ENCODE assay signal across 38 cellular contexts in the genomic region with DNA sequence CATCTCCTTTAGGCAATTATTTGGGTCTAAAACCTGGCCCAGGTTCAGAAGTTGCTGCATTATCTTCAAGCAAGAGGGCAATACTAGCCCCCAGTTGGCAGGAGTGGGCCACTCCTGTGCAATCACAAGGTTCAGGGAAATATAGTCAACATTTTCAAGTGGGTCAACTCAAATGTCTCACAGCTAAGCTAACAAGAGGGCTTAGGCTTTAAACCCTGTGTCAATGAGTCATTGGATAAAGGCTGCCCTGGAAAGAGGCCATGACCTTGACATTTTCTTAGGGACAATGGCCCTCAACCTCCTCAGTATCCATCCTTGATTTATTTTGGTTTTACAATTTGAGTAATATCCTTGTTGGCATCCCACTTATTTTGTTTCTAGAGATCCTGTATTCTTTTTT.
"Had no signal": no experiment of that assay in that cellular context is flagged by ENCODE, and none has a peak within 500 bp of the region (broad histone marks: within the 10 kb centered on the region; RNA-seq: fewer than 3 reads in every experiment).

No MANE protein-coding gene starts in this region.

- H3K27ac ChIP-seq: body of pancreas, breast epithelium, Peyer's patch, SJSA1, VCaP had no signal

- ATAC-seq: activated T-helper 17 cell treated with anti-CD3 and anti-CD28 coated beads, Interleukin-2, amount 50 U/mL, for 72 hours; body of pancreas; PC-3 had no signal

- H3K4me1 Mint-ChIP-seq: activated B cell treated with CpG ODN at 0.5 μM for 24 hours; activated naive CD8-positive, alpha-beta T cell treated with anti-CD3 and anti-CD28 coated beads, Interleukin-2, amount 10 ng/mL, durations not matched to agents 7 days and 5 days; activated T-helper 17 cell treated with anti-CD3 and anti-CD28 coated beads, Interleukin-2, amount 50 U/mL, for 72 hours had no signal

- H3K27me3 ChIP-seq: body of pancreas, breast epithelium, MG63, Peyer's patch, SJSA1 had no signal

- DNase-seq: activated B cell treated with CpG ODN at 0.5 μM for 24 hours; activated CD4-positive, alpha-beta memory T cell treated with anti-CD3 and anti-CD28 coated beads for 36 hours; activated CD4-positive, alpha-beta T cell treated with anti-CD3 and anti-CD28 coated beads for 4 hours; activated CD4-positive, alpha-beta T cell treated with anti-CD3 and anti-CD28 coated beads, Interleukin-2, amount 50 U/mL, for 1 hour; activated CD4-positive, CD25-positive, alpha-beta regulatory T cell treated with anti-CD3 and anti-CD28 coated beads, Interleukin-2, amount 50 U/mL, for 72 hours; activated CD8-positive, alpha-beta memory T cell treated with anti-CD3 and anti-CD28 coated beads, Interleukin-2, amount 50 U/mL, for 4 hours; activated effector memory CD4-positive, alpha-beta T cell treated with anti-CD3 and anti-CD28 coated beads, Interleukin-2, amount 50 U/mL, for 16 hours; activated naive CD4-positive, alpha-beta T cell; activated naive CD4-positive, alpha-beta T cell treated with anti-CD3 and anti-CD28 coated beads, Interleukin-2, amount 50 U/mL, for 16 hours; activated naive CD8-positive, alpha-beta T cell treated with anti-CD3 and anti-CD28 coated beads, Interleukin-2, amount 10 ng/mL, durations not matched to agents 7 days and 5 days; activated T-cell treated with anti-CD3 and anti-CD28 coated beads, Interleukin-2, amount 50 U/mL, for 48 hours; body of pancreas; caudate nucleus; cerebellar nuclear complex; Karpas-422; KBM-7; MG63; NCI-H1048; NCI-H1417; NCI-H146; NCI-H187; NCI-H2081 treated with DMSO at 0.1 percent for 48 hours; NCI-H510A; NCI-H526; NCI-H748 treated with DMSO at 0.1 percent for 48 hours; NK-92 treated with Interleukin-12 subunit alpha and Interleukin-12 subunit beta, amount 100 ng/mL, for 24 hours; PC-3; Peyer's patch; RPMI8226; SHP77 treated with DMSO at 0.1 percent for 48 hours; SK-N-SH; T-helper 1 cell; T-helper 2 cell; T-helper 9 cell had no signal

- H3K4me3 Mint-ChIP-seq: activated B cell treated with CpG ODN at 0.5 μM for 24 hours; activated CD4-positive, alpha-beta memory T cell treated with anti-CD3 and anti-CD28 coated beads for 36 hours; activated naive CD8-positive, alpha-beta T cell treated with anti-CD3 and anti-CD28 coated beads, Interleukin-2, amount 10 ng/mL, durations not matched to agents 7 days and 5 days; activated T-helper 17 cell treated with anti-CD3 and anti-CD28 coated beads, Interleukin-2, amount 50 U/mL, for 72 hours had no signal

- H3K9me3 ChIP-seq: body of pancreas, breast epithelium, MG63, Peyer's patch, SJSA1, SK-N-SH had no signal

- H3K4me1 ChIP-seq: body of pancreas, breast epithelium, Peyer's patch, SJSA1 had no signal

- H3K4me3 ChIP-seq: body of pancreas, breast epithelium, MG63, Peyer's patch, SJSA1 had no signal

- H3K9me3 Mint-ChIP-seq: activated B cell treated with CpG ODN at 0.5 μM for 24 hours; activated CD4-positive, alpha-beta memory T cell treated with anti-CD3 and anti-CD28 coated beads for 36 hours; activated T-helper 17 cell treated with anti-CD3 and anti-CD28 coated beads, Interleukin-2, amount 50 U/mL, for 72 hours had no signal

- H3K27ac Mint-ChIP-seq: activated B cell treated with CpG ODN at 0.5 μM for 24 hours; activated CD4-positive, alpha-beta memory T cell treated with anti-CD3 and anti-CD28 coated beads for 36 hours; activated naive CD8-positive, alpha-beta T cell treated with anti-CD3 and anti-CD28 coated beads, Interleukin-2, amount 10 ng/mL, durations not matched to agents 7 days and 5 days; activated T-helper 17 cell treated with anti-CD3 and anti-CD28 coated beads, Interleukin-2, amount 50 U/mL, for 72 hours had no signal

- H3K36me3 Mint-ChIP-seq: activated CD4-positive, alpha-beta memory T cell treated with anti-CD3 and anti-CD28 coated beads for 36 hours; activated naive CD8-positive, alpha-beta T cell treated with anti-CD3 and anti-CD28 coated beads, Interleukin-2, amount 10 ng/mL, durations not matched to agents 7 days and 5 days had no signal

- H3K36me3 ChIP-seq: breast epithelium, MG63, Peyer's patch, SJSA1 had no signal
